In the genomic region with DNA sequence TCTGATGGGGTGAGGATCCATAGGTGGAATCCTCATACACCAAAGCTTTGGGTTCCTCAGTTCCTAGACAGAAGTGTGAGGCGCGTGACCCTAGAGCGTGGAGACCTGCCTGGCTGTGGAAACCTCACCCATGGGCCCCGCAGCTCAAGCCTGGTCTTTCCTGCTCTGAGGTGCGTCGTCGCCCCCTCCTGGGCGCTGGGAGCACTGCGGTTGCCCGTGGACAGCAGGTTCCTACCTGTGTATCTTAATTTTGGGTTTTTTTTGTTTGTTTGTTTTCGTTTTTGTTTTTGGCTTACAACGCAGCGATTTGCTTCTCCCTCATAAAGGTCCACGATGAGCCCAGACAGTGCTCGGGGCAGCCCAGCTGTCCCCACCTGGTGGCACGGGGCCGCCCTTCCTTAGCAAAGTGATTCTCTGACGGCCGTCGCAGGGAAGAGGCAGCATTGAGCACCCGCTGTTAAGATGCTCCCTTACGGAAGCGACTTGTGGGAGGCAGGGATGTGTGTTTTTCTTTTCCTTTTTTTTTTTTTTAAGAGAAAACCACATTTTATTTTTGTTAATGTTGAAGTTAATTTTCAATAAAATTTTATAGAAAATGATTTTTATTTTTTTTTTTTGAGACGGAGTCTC, we compare ENCODE assay signal across 8 cellular contexts. TPM values are rescaled to one million over a fixed set of nuclear protein-coding genes. Genes with fewer than 3 reads are reported as not detected.
DNase-seq lines count a peak whose midpoint lies in the region; ATAC-seq and TF ChIP-seq lines count a peak whose summit lies in the region.

No MANE protein-coding gene starts in this region.

- peaks cover 10% of the 10 kb centered on the region for H3K4me1 Mint-ChIP-seq in activated naive CD4-positive, alpha-beta T cell treated with anti-CD3 and anti-CD28 coated beads, Interleukin-2, amount 10 ng/mL, durations not matched to agents 7 days and 5 days
- H3K4me1 Mint-ChIP-seq in progenitor cell of endocrine pancreas (ENCODE audit: low read depth): no peaks in the 10 kb centered on the region

- DNase-seq in LHCN-M2 (ENCODE audit: low read depth): peak; percentile 34
- peak; percentile 89 for DNase-seq in activated naive CD4-positive, alpha-beta T cell treated with anti-CD3 and anti-CD28 coated beads, Interleukin-2, amount 10 ng/mL, durations not matched to agents 7 days and 5 days
- DNase-seq in cardiac muscle cell (ENCODE audit: low read depth in 1 of 2, low spot score in 1 of 2): peak; percentile 75 to 76
- peak; percentile 77 for DNase-seq in progenitor cell of endocrine pancreas (ENCODE audit: low spot score, unreplicated experiment)
- DNase-seq in ureter (ENCODE audit: low spot score): peak; percentile 86

- H3K27me3 ChIP-seq in cardiac muscle cell: no peaks in the 10 kb centered on the region

- no peak overlapping the region for H3K27ac ChIP-seq in cardiac muscle cell

- no peaks in the 10 kb centered on the region for H3K9me3 Mint-ChIP-seq in activated naive CD4-positive, alpha-beta T cell treated with anti-CD3 and anti-CD28 coated beads, Interleukin-2, amount 10 ng/mL, durations not matched to agents 7 days and 5 days
- H3K9me3 Mint-ChIP-seq in progenitor cell of endocrine pancreas (ENCODE audit: low read depth): no peaks in the 10 kb centered on the region

- no peak overlapping the region for H3K4me3 ChIP-seq in cardiac muscle cell

- no peaks in the 10 kb centered on the region for H3K4me1 ChIP-seq in cardiac muscle cell (ENCODE audit: low read depth)

- TF ChIP-seq CTCF in GM12873 (IDR thresholded peaks at IDR 0.05; ENCODE audit: insufficient read depth, low read depth, low read length, missing control alignments) (peak; percentile 98), cardiac muscle cell (IDR thresholded peaks at IDR 0.05; ENCODE audit: low read depth, low read length) (peak; percentile 97), progenitor cell of endocrine pancreas (IDR thresholded peaks at IDR 0.05; ENCODE audit: unreplicated experiment) (peak; percentile 96)

- peak overlapping the region; percentile 14 for H3K27ac Mint-ChIP-seq in activated naive CD4-positive, alpha-beta T cell treated with anti-CD3 and anti-CD28 coated beads, Interleukin-2, amount 10 ng/mL, durations not matched to agents 7 days and 5 days
- peak overlapping the region; percentile 49 for H3K27ac Mint-ChIP-seq in progenitor cell of endocrine pancreas

- H3K9me3 ChIP-seq in cardiac muscle cell (ENCODE audit: low read depth): no peaks in the 10 kb centered on the region

- ATAC-seq in SK-N-SH treated with all-trans-retinoic acid at 6 μM for 48 hours (peak; percentile 92), HG02884 (IDR thresholded peaks at IDR 0.05; ENCODE audit: unreplicated experiment) (no peak)

- peaks cover 27% of the 10 kb centered on the region for H3K36me3 Mint-ChIP-seq in activated naive CD4-positive, alpha-beta T cell treated with anti-CD3 and anti-CD28 coated beads, Interleukin-2, amount 10 ng/mL, durations not matched to agents 7 days and 5 days
- peaks cover 2% of the 10 kb centered on the region for H3K36me3 Mint-ChIP-seq in progenitor cell of endocrine pancreas (ENCODE audit: insufficient read depth)

- H3K36me3 ChIP-seq in cardiac muscle cell: peaks cover 6% of the 10 kb centered on the region

- H3K27me3 Mint-ChIP-seq in activated naive CD4-positive, alpha-beta T cell treated with anti-CD3 and anti-CD28 coated beads, Interleukin-2, amount 10 ng/mL, durations not matched to agents 7 days and 5 days: no peaks in the 10 kb centered on the region
- no peaks in the 10 kb centered on the region for H3K27me3 Mint-ChIP-seq in progenitor cell of endocrine pancreas

- no peak overlapping the region for H3K4me3 Mint-ChIP-seq in activated naive CD4-positive, alpha-beta T cell treated with anti-CD3 and anti-CD28 coated beads, Interleukin-2, amount 10 ng/mL, durations not matched to agents 7 days and 5 days
- H3K4me3 Mint-ChIP-seq in progenitor cell of endocrine pancreas (ENCODE audit: low read depth): no peak overlapping the region

- CTCF ChIA-PET in activated naive CD4-positive, alpha-beta T cell treated with anti-CD3 and anti-CD28 coated beads, Interleukin-2, amount 10 ng/mL, durations not matched to agents 7 days and 5 days (lab: Charles Lee): interaction anchor here (0.5 to 3.4 kb wide), 10 partner anchors 17 to 453 kb away, joined by 3 to 23 read pairs (median 4); no protein-coding TSS in a partner anchor

TF ChIP-seq in SK-N-SH treated with all-trans-retinoic acid at 6 μM for 48 hours, 23 proteins besides CTCF, POLR2A, EP300 and RAD21:
- TF ChIP-seq OSR1 (CRISPR knock-in tag; IDR thresholded peaks at IDR 0.05) (no peak), CSDC2 (CRISPR knock-in tag; IDR thresholded peaks at IDR 0.05) (no peak), ARNTL (CRISPR knock-in tag; IDR thresholded peaks at IDR 0.05; ENCODE audit: borderline replicate concordance, low read depth) (no peak), BACH2 (CRISPR knock-in tag; IDR thresholded peaks at IDR 0.05; ENCODE audit: borderline replicate concordance) (no peak), ISL1 (CRISPR knock-in tag; IDR thresholded peaks at IDR 0.05) (no peak), ZNF70 (CRISPR knock-in tag; IDR thresholded peaks at IDR 0.05) (no peak), TCF4 (CRISPR knock-in tag; IDR thresholded peaks at IDR 0.05; ENCODE audit: borderline replicate concordance) (no peak), TOX (CRISPR knock-in tag; IDR thresholded peaks at IDR 0.05; ENCODE audit: borderline replicate concordance) (no peak), SNAI2 (CRISPR knock-in tag; IDR thresholded peaks at IDR 0.05) (no peak), ZC3H10 (CRISPR knock-in tag; IDR thresholded peaks at IDR 0.05) (no peak)
- TF ChIP-seq, protein P1, sequence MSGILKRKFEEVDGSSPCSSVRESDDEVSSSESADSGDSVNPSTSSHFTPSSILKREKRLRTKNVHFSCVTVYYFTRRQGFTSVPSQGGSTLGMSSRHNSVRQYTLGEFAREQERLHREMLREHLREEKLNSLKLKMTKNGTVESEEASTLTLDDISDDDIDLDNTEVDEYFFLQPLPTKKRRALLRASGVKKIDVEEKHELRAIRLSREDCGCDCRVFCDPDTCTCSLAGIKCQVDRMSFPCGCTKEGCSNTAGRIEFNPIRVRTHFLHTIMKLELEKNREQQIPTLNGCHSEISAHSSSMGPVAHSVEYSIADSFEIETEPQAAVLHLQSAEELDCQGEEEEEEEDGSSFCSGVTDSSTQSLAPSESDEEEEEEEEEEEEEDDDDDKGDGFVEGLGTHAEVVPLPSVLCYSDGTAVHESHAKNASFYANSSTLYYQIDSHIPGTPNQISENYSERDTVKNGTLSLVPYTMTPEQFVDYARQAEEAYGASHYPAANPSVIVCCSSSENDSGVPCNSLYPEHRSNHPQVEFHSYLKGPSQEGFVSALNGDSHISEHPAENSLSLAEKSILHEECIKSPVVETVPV (CRISPR knock-in tag; IDR thresholded peaks at IDR 0.05): no peak
- TF ChIP-seq, protein P2, sequence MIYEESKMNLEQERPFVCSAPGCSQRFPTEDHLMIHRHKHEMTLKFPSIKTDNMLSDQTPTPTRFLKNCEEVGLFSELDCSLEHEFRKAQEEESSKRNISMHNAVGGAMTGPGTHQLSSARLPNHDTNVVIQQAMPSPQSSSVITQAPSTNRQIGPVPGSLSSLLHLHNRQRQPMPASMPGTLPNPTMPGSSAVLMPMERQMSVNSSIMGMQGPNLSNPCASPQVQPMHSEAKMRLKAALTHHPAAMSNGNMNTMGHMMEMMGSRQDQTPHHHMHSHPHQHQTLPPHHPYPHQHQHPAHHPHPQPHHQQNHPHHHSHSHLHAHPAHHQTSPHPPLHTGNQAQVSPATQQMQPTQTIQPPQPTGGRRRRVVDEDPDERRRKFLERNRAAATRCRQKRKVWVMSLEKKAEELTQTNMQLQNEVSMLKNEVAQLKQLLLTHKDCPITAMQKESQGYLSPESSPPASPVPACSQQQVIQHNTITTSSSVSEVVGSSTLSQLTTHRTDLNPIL (CRISPR knock-in tag; IDR thresholded peaks at IDR 0.05; ENCODE audit: low read depth): no peak
- TF ChIP-seq, protein P3, sequence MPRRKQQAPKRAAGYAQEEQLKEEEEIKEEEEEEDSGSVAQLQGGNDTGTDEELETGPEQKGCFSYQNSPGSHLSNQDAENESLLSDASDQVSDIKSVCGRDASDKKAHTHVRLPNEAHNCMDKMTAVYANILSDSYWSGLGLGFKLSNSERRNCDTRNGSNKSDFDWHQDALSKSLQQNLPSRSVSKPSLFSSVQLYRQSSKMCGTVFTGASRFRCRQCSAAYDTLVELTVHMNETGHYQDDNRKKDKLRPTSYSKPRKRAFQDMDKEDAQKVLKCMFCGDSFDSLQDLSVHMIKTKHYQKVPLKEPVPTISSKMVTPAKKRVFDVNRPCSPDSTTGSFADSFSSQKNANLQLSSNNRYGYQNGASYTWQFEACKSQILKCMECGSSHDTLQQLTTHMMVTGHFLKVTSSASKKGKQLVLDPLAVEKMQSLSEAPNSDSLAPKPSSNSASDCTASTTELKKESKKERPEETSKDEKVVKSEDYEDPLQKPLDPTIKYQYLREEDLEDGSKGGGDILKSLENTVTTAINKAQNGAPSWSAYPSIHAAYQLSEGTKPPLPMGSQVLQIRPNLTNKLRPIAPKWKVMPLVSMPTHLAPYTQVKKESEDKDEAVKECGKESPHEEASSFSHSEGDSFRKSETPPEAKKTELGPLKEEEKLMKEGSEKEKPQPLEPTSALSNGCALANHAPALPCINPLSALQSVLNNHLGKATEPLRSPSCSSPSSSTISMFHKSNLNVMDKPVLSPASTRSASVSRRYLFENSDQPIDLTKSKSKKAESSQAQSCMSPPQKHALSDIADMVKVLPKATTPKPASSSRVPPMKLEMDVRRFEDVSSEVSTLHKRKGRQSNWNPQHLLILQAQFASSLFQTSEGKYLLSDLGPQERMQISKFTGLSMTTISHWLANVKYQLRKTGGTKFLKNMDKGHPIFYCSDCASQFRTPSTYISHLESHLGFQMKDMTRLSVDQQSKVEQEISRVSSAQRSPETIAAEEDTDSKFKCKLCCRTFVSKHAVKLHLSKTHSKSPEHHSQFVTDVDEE (CRISPR knock-in tag; IDR thresholded peaks at IDR 0.05): no peak

RNA-seq across cellular contexts. Expression of a gene that starts 36.5 kb away (rescaled TPM):
- total RNA-seq in LHCN-M2 (2014; rRNA removed) (21.0 and 21.4 TPM in 2 replicates), cardiac muscle cell (12.6 and 14.5 TPM in 2 replicates), progenitor cell of endocrine pancreas (40.4 and 42.7 TPM in 2 replicates), ureter (48.3 TPM)
- 14.2 TPM for polyA plus RNA-seq in LHCN-M2 (2012)
- polyA plus RNA-seq in cardiac muscle cell: 6.5 and 7.9 TPM in 2 replicates

Comparison
In these comparisons a context has a peak if more than half of its experiments do, and no peak if none do; other contexts are left out.
1. DNase-seq: peak in every context shown above with its lines; median percentile 89 in activated naive CD4-positive, alpha-beta T cell treated with anti-CD3 and anti-CD28 coated beads, Interleukin-2, amount 10 ng/mL, durations not matched to agents 7 days and 5 days; 86 in ureter; 77 in progenitor cell of endocrine pancreas; 76 in cardiac muscle cell; 34 in LHCN-M2.